ENCODE assay signal across 15 cellular contexts in the genomic region with DNA sequence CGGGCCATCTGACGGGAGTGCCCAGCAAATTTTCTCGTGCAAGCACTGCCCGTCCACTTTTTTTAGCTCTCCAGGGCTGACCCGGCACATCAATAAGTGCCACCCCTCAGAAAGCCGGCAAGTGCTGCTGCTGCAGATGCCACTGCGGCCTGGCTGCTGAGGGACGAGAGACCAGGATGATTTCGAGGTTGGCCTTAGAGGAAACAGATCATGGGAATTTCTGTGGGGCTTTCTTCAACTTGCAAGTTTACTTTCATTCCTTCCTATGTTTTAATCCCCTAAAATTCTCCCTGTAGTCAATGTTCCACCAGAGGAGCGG. TPM values are rescaled to one million over a fixed set of nuclear protein-coding genes. Genes with fewer than 3 reads are reported as not detected.
DNase-seq lines count a peak whose midpoint lies in the region; ATAC-seq, FAIRE-seq and TF ChIP-seq lines count a peak whose summit lies in the region.
"Had no signal": no experiment of that assay in that cellular context is flagged by ENCODE, and none has a peak within 500 bp of the region (broad histone marks: within the 10 kb centered on the region; RNA-seq: fewer than 3 reads in every experiment).

No MANE protein-coding gene starts in this region.

- H3K4me1 ChIP-seq in osteoblast (ENCODE audit: insufficient read depth, low read length) = peaks cover 14% of the 10 kb centered on the region
- H3K4me1 ChIP-seq: foreskin keratinocyte had no signal

- H2AFZ ChIP-seq in osteoblast (ENCODE audit: low read length) = no peak overlapping the region

- H3K4me3 Mint-ChIP-seq in stimulated activated memory B cell treated with anti-CD40 and anti-IgM and Interleukin-4, amounts not matched to agents 10 μg/mL and 1 μg/mL and 100 μg/mL, for 72 hours = no peak overlapping the region

- no peaks in the 10 kb centered on the region for H3K36me3 ChIP-seq in osteoblast (ENCODE audit: insufficient read depth, low read length)
- H3K36me3 ChIP-seq: thoracic aorta had no signal

- peaks cover 5% of the 10 kb centered on the region for H4K20me1 ChIP-seq in osteoblast (ENCODE audit: insufficient read depth, low read length)

- ATAC-seq in stimulated activated memory B cell treated with anti-CD40 and anti-IgM and Interleukin-4, amounts not matched to agents 10 μg/mL and 1 μg/mL and 100 μg/mL, for 72 hours = no peak

- peak overlapping the region; percentile 60 for H3K4me3 ChIP-seq in iPS-11a (ENCODE audit: low read depth, low read length)
- H3K4me3 ChIP-seq in osteoblast (ENCODE audit: insufficient read depth, low read length) = peak overlapping the region; percentile 53

- peaks cover 21% of the 10 kb centered on the region for H3K36me3 Mint-ChIP-seq in stimulated activated memory B cell treated with anti-CD40 and anti-IgM and Interleukin-4, amounts not matched to agents 10 μg/mL and 1 μg/mL and 100 μg/mL, for 72 hours

- no peaks in the 10 kb centered on the region for H3K79me2 ChIP-seq in osteoblast (ENCODE audit: insufficient read depth, low read length)

- no peak for TF ChIP-seq CTCF in osteoblast (IDR thresholded peaks at IDR 0.05; ENCODE audit: extremely low read depth, low read depth, low read length)

- H3K27me3 ChIP-seq in osteoblast (ENCODE audit: insufficient read depth, low read length) = peaks cover 51% of the 10 kb centered on the region

- H3K9me3 Mint-ChIP-seq in stimulated activated memory B cell treated with anti-CD40 and anti-IgM and Interleukin-4, amounts not matched to agents 10 μg/mL and 1 μg/mL and 100 μg/mL, for 72 hours = no peaks in the 10 kb centered on the region
- H3K9me3 Mint-ChIP-seq: activated T-helper 2 cell treated with anti-CD3 and anti-CD28 coated beads, Interferon-gamma antibody, Interleukin-2, Interleukin-4, amounts not matched to agents 10 μg/mL and 5 μg/mL and 100 μg/mL, durations not matched to agents 14 hours and 24 hours and 36 hours; HFFc6 had no signal

- FAIRE-seq in frontal cortex (lab: Jason Lieb, UNC) = no peak

- no peak overlapping the region for H3K27ac Mint-ChIP-seq in stimulated activated memory B cell treated with anti-CD40 and anti-IgM and Interleukin-4, amounts not matched to agents 10 μg/mL and 1 μg/mL and 100 μg/mL, for 72 hours
- H3K27ac Mint-ChIP-seq: activated T-helper 2 cell treated with anti-CD3 and anti-CD28 coated beads, Interferon-gamma antibody, Interleukin-2, Interleukin-4, amounts not matched to agents 10 μg/mL and 5 μg/mL and 100 μg/mL, durations not matched to agents 14 hours and 24 hours and 36 hours; HFFc6 had no signal

- DNase-seq in NCI-H2029 (lab: John Stamatoyannopoulos, UW) = peak; percentile 79
- no peak for DNase-seq in NCI-H2029 treated with DMSO at 0.1 percent for 48 hours (lab: John Stamatoyannopoulos, UW)
- peak; percentile 45 for DNase-seq in SK-N-DZ (ENCODE audit: low spot score)
- DNase-seq in osteoblast (ENCODE audit: insufficient read length, low spot score, missing footprints) = no peak
- no peak for DNase-seq in NCI-H2196 (lab: John Stamatoyannopoulos, UW; ENCODE audit: unreplicated experiment)
- no peak for DNase-seq in frontal cortex (ENCODE audit: low spot score in 2 of 2)

- H3K4me2 ChIP-seq in osteoblast (ENCODE audit: insufficient read depth, low read length) = peak overlapping the region; percentile 79

- peaks cover 44% of the 10 kb centered on the region for H3K27me3 Mint-ChIP-seq in stimulated activated memory B cell treated with anti-CD40 and anti-IgM and Interleukin-4, amounts not matched to agents 10 μg/mL and 1 μg/mL and 100 μg/mL, for 72 hours

- no peak overlapping the region for H3K27ac ChIP-seq in osteoblast (ENCODE audit: low read depth, low read length)
- H3K27ac ChIP-seq: foreskin keratinocyte, thoracic aorta had no signal

- peaks cover 21% of the 10 kb centered on the region for H3K4me1 Mint-ChIP-seq in stimulated activated memory B cell treated with anti-CD40 and anti-IgM and Interleukin-4, amounts not matched to agents 10 μg/mL and 1 μg/mL and 100 μg/mL, for 72 hours

- H3K9me3 ChIP-seq in osteoblast (ENCODE audit: low read depth, low read length) = no peaks in the 10 kb centered on the region
- H3K9me3 ChIP-seq: thoracic aorta had no signal

RNA-seq across cellular contexts. Expression of a gene that starts 1.8 kb away (rescaled TPM):
- polyA plus RNA-seq in SK-N-DZ (2014; cell fraction: cytosol; rRNA removed) = 206 and 210 TPM in 2 replicates
- 271 and 351 TPM in 2 replicates for polyA plus RNA-seq in SK-N-DZ (2014; cell fraction: nucleus; rRNA removed)
- total RNA-seq in osteoblast (not detected in 2 replicates), frontal cortex (not detected)
- total RNA-seq: activated T-helper 2 cell treated with anti-CD3 and anti-CD28 coated beads, Interferon-gamma antibody, Interleukin-2, Interleukin-4, amounts not matched to agents 10 μg/mL and 5 μg/mL and 100 μg/mL, durations not matched to agents 14 hours and 24 hours and 36 hours; Calu3; foreskin keratinocyte; HFFc6; left lobe of liver; T-helper 2 cell treated with Interferon-gamma antibody and Interleukin-4, amounts not matched to agents 100 ng/mL and 5 ng/mL, for 36 hours; thoracic aorta had no signal
- polyA plus RNA-seq: foreskin keratinocyte had no signal

Comparison
In these comparisons a context has a peak if more than half of its experiments do, and no peak if none do; other contexts are left out.
1. DNase-seq: peak in NCI-H2029 (single experiment) and SK-N-DZ (single experiment); none in NCI-H2029 treated with DMSO at 0.1 percent for 48 hours (single experiment), osteoblast (single experiment), NCI-H2196 (single experiment) and frontal cortex (0 of 2).